Comparison of ENCODE assay signal across 18 cellular contexts in genomic region chr22:42174062-42174461, GRCh38. TPM values are rescaled to one million over a fixed set of nuclear protein-coding genes. Genes with fewer than 3 reads are reported as not detected.
DNase-seq lines count a peak whose midpoint lies in the region; ATAC-seq and TF ChIP-seq lines count a peak whose summit lies in the region.
"Had no signal": no experiment of that assay in that cellular context is flagged by ENCODE, and none has a peak within 500 bp of the region (broad histone marks: within the 10 kb centered on the region; RNA-seq: fewer than 3 reads in every experiment).

No MANE protein-coding gene starts in this region.

- no peaks in the 10 kb centered on the region for H3K27me3 Mint-ChIP-seq in T-cell

- H3K27ac Mint-ChIP-seq in T-cell = peak overlapping the region; percentile 44 to 57

- H3K4me1 ChIP-seq in BLaER1 = peaks cover 72% of the 10 kb centered on the region
- H3K4me1 ChIP-seq in spleen = peaks cover 8 to 57% (median 28%) of the 10 kb centered on the region in 6 donors

- POLR2A ChIA-PET in T-cell (lab: Charles Lee) = interaction anchor here in 1 of 2 donors (0.6 kb wide), 1 partner anchor 15 kb away, joined by 4 read pairs; no protein-coding TSS in a partner anchor

- intact Hi-C loops in spleen (cut with DNase I; ENCODE audit: low total_unique reads) = no loop called here

- no peak for TF ChIP-seq POLR2A in spleen (IDR thresholded peaks at IDR 0.05)

- H3K9me3 ChIP-seq in BLaER1 (no peaks in the 10 kb centered on the region), spleen (no peaks in the 10 kb centered on the region)
- H3K9me3 ChIP-seq: adrenal gland, esophagus muscularis mucosa, right lobe of liver had no signal

- H3K4me3 ChIP-seq in BLaER1 = no peak overlapping the region
- no peak overlapping the region for H3K4me3 ChIP-seq in spleen
- H3K4me3 ChIP-seq: adrenal gland, coronary artery, esophagus muscularis mucosa, lung, right lobe of liver had no signal

- DNase-seq in ELR (ENCODE audit: low read depth) (peak; percentile 36), T-cell (no peak), fibroblast of gingiva (ENCODE audit: low read depth) (peak; percentile 11), spleen (no peak), NCI-H1417 (lab: John Stamatoyannopoulos, UW) (no peak)
- DNase-seq: NCI-H1436, NCI-H524, T-helper 9 cell had no signal

- no peaks in the 10 kb centered on the region for H3K9me3 Mint-ChIP-seq in T-cell

- ATAC-seq in T-cell (replicated peaks in 1 of 4) (peak; percentile 17 to 60 (median 47)), GM21390 (IDR thresholded peaks at IDR 0.05; ENCODE audit: unreplicated experiment) (no peak), GM18519 (IDR thresholded peaks at IDR 0.05; ENCODE audit: low FRiP score, unreplicated experiment) (no peak)
- ATAC-seq: HCT116 had no signal

- H3K36me3 Mint-ChIP-seq in T-cell = peaks cover 27% of the 10 kb centered on the region

- H3K4me2 ChIP-seq in BLaER1 = peak overlapping the region; percentile 43

- CTCF ChIA-PET in T-cell (lab: Charles Lee) = interaction anchor here (0.7 to 2.6 kb wide), 2 partner anchors 83 to 270 kb away, joined by 4 to 7 read pairs; no protein-coding TSS in a partner anchor

- peaks cover 86% of the 10 kb centered on the region for H4K20me1 ChIP-seq in BLaER1

- H3K27me3 ChIP-seq in BLaER1 (no peaks in the 10 kb centered on the region), spleen (replicated peaks in 1 of 7) (no peaks in the 10 kb centered on the region)
- H3K27me3 ChIP-seq: adrenal gland, esophagus muscularis mucosa, right lobe of liver had no signal

- H3K36me3 ChIP-seq in BLaER1 (peaks cover 67% of the 10 kb centered on the region), spleen (peaks cover 0 to 76% (median 10%) of the 10 kb centered on the region in 6 donors)

- 0 out of 2 replicates have a peak overlapping the region, but pooled peaks have one; percentile 18 for H3K27ac ChIP-seq in BLaER1
- peak overlapping the region in 4 of 8 donors; percentile 3 to 46 (median 22) for H3K27ac ChIP-seq in spleen
- H3K27ac ChIP-seq: C4-2B, coronary artery had no signal

- no peak overlapping the region for H3K9ac ChIP-seq in BLaER1

- WGBS in spleen, 5 donors = 43 to 72% (median 62%) methylated on average over 3 to 4 of the region's 4 CpGs

- H3K4me3 Mint-ChIP-seq in T-cell = no peak overlapping the region

- TF ChIP-seq CTCF in spleen (IDR thresholded peaks at IDR 0.05 in 8 of 11, conservative IDR thresholded peaks at IDR 0.05 in 3 of 11) = no peak

- peaks cover 55 to 69% (median 61%) of the 10 kb centered on the region in 3 donors for H3K4me1 Mint-ChIP-seq in T-cell

RNA-seq across cellular contexts. Expression of gene CYP2D6, which starts 43.5 kb away (rescaled TPM):
- 1 to 10 TPM; 4.5 to 9.8 (median 8.6) TPM for total RNA-seq in T-cell
- total RNA-seq in spleen = 1 to 10 TPM; 1.2 to 3.6 (median 2.1) TPM
- polyA plus RNA-seq in spleen = 1 to 10 TPM; 2.4 to 3.5 (median 3.0) TPM

Comparison
In these comparisons a context has a peak if more than half of its experiments do, and no peak if none do; other contexts are left out.
1. DNase-seq: peak in ELR (single experiment) and fibroblast of gingiva (single experiment); none in T-cell (0 of 34), spleen (single experiment) and NCI-H1417 (0 of 3).
2. ATAC-seq: peak in T-cell (4 of 4); none in GM21390 (single experiment) and GM18519 (single experiment).